Comparison of ENCODE assay signal across 30 cellular contexts in the genomic region with DNA sequence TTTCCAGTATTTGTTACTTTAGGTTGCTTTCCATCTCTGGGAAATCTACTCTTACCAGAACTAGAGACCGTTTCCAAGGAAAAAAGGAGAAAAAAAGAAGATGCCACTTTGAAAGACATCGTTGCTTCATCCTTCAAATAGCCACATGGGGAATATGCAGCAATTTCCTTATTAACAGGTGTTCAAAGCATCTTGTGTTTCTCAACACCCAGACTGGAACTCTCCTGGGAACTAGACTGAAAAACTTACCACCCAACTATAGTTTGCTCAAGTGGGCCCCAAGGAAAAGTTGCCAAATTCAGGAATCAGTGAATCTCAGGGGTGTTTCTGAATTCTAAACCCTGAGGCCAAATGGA.
DNase-seq lines count a peak whose midpoint lies in the region; ATAC-seq and TF ChIP-seq lines count a peak whose summit lies in the region.
"Had no signal": no experiment of that assay in that cellular context is flagged by ENCODE, and none has a peak within 500 bp of the region (broad histone marks: within the 10 kb centered on the region; RNA-seq: fewer than 3 reads in every experiment).

No MANE protein-coding gene starts in this region.

- CTCF ChIA-PET in MCF 10A (lab: Yijun Ruan, JAX): interaction anchor here (1.3 kb wide), 1 partner anchor 83 kb away, joined by 3 read pairs; no protein-coding TSS in a partner anchor
- CTCF ChIA-PET in mammary epithelial cell (lab: Charles Lee; ENCODE audit: low non-redundant PET): no interaction called here
- CTCF ChIA-PET in IMR-90 (lab: Yijun Ruan, JAX): no interaction called here

- peaks cover 5% of the 10 kb centered on the region for H3K4me1 Mint-ChIP-seq in MCF 10A (ENCODE audit: insufficient read depth, unreplicated experiment)
- H3K4me1 Mint-ChIP-seq: activated T-helper 17 cell treated with anti-CD3 and anti-CD28 coated beads, Interleukin-2, amount 50 U/mL, for 72 hours had no signal

- H2BK120ac ChIP-seq in IMR-90 (ENCODE audit: low read depth, low read length): no peak overlapping the region

- no peak for ATAC-seq in IMR-90 (ENCODE audit: low read depth)
- peak; percentile 43 for ATAC-seq in gastroesophageal sphincter
- no peak for ATAC-seq in HG03457 (IDR thresholded peaks at IDR 0.05; ENCODE audit: unreplicated experiment)
- ATAC-seq: activated T-helper 17 cell treated with anti-CD3 and anti-CD28 coated beads, Interleukin-2, amount 50 U/mL, for 72 hours; GM12878; left colon; stimulated activated naive CD8-positive, alpha-beta T cell treated with anti-CD3 and anti-CD28 coated beads, Interleukin-15, Interleukin-2, amounts not matched to agents 100 U/mL and 50 U/mL, for 24 hours had no signal

- H3K14ac ChIP-seq in IMR-90 (replicated peaks; ENCODE audit: low read depth, low read length): no peak overlapping the region; the same call in 1 of the 2 replicates

- no peaks in the 10 kb centered on the region for H3K79me2 ChIP-seq in mammary epithelial cell (ENCODE audit: insufficient read depth, low read length)
- H3K79me2 ChIP-seq: parathyroid adenoma had no signal

- H3K27ac ChIP-seq in mammary epithelial cell (ENCODE audit: insufficient read depth, low read depth, low read length) (no peak overlapping the region), IMR-90 (ENCODE audit: insufficient read depth, low read length) (no peak overlapping the region), gastroesophageal sphincter (no peak overlapping the region)
- H3K27ac ChIP-seq: breast epithelium, parathyroid adenoma, PC-9, testis had no signal

- TF ChIP-seq POLR2A in IMR-90 (IDR thresholded peaks at IDR 0.05; ENCODE audit: low read depth, low read length) (no peak), gastroesophageal sphincter (IDR thresholded peaks at IDR 0.05) (no peak)

- peak overlapping the region; percentile 42 for H3K27ac Mint-ChIP-seq in MCF 10A (ENCODE audit: low read depth, unreplicated experiment)
- H3K27ac Mint-ChIP-seq: activated T-helper 17 cell treated with anti-CD3 and anti-CD28 coated beads, Interleukin-2, amount 50 U/mL, for 72 hours; CD8-positive, alpha-beta memory T cell; memory B cell had no signal

- H3K4me3 Mint-ChIP-seq in MCF 10A (ENCODE audit: unreplicated experiment): no peak overlapping the region
- H3K4me3 Mint-ChIP-seq: activated T-helper 17 cell treated with anti-CD3 and anti-CD28 coated beads, Interleukin-2, amount 50 U/mL, for 72 hours; CD8-positive, alpha-beta memory T cell; memory B cell had no signal

- H3K9me1 ChIP-seq in IMR-90 (ENCODE audit: insufficient read depth, low read length): peaks cover 4% of the 10 kb centered on the region; the same call in 1 of the 2 replicates

- no peak overlapping the region for H2AK9ac ChIP-seq in IMR-90 (replicated peaks; ENCODE audit: low read depth, low read length, poor library complexity)

- POLR2A ChIA-PET in MCF 10A (lab: Yijun Ruan, JAX): no interaction called here
- POLR2A ChIA-PET in IMR-90 (lab: Charles Lee; ENCODE audit: unreplicated experiment): no interaction called here

- H3K4me3 ChIP-seq in mammary epithelial cell (replicated peaks in 1 of 3; ENCODE audit: insufficient read depth in 1 of 3, low read depth in 2 of 3, low read length in 3 of 3) (no peak overlapping the region), IMR-90 (ENCODE audit: insufficient read depth, low read depth, low read length) (no peak overlapping the region), gastroesophageal sphincter (no peak overlapping the region)
- H3K4me3 ChIP-seq: breast epithelium, GM12878, HAP-1, PC-9, smooth muscle cell, testis had no signal

- no peak overlapping the region for H4K91ac ChIP-seq in IMR-90 (ENCODE audit: insufficient read depth, low read depth, low read length)

- no peaks in the 10 kb centered on the region for H3K36me3 Mint-ChIP-seq in MCF 10A (ENCODE audit: insufficient read depth, unreplicated experiment)

- H3K9me3 Mint-ChIP-seq in MCF 10A (ENCODE audit: unreplicated experiment): peaks cover 9% of the 10 kb centered on the region

- H3K36me3 ChIP-seq in mammary epithelial cell (ENCODE audit: insufficient read depth, low read length) (no peaks in the 10 kb centered on the region), IMR-90 (ENCODE audit: control insufficient read depth, insufficient read depth, low read length) (no peaks in the 10 kb centered on the region), gastroesophageal sphincter (no peaks in the 10 kb centered on the region)
- H3K36me3 ChIP-seq: BE2C, breast epithelium, HAP-1 had no signal

- H3K4ac ChIP-seq in IMR-90 (ENCODE audit: low read depth, low read length): no peak overlapping the region

- H3K18ac ChIP-seq in IMR-90 (ENCODE audit: low read depth, low read length): no peak overlapping the region

- H2BK5ac ChIP-seq in IMR-90 (ENCODE audit: low read depth, low read length, poor library complexity, severe bottlenecking): no peak overlapping the region

- no peak overlapping the region for H3K9ac ChIP-seq in mammary epithelial cell (ENCODE audit: insufficient read depth, low read length)
- no peak overlapping the region for H3K9ac ChIP-seq in IMR-90 (ENCODE audit: low read depth, low read length)
- H3K9ac ChIP-seq: parathyroid adenoma had no signal

- H4K5ac ChIP-seq in IMR-90 (ENCODE audit: low read depth, low read length): no peak overlapping the region

- H2BK20ac ChIP-seq in IMR-90 (ENCODE audit: low read depth, low read length): peak overlapping the region; percentile 49; the same call in 1 of the 2 replicates

- dilution Hi-C loops in mammary epithelial cell (cut with HindIII; ENCODE audit: low sequenced_read_pairs) (no loop called here), IMR-90 (cut with HindIII; ENCODE audit: low sequenced_read_pairs, unreplicated experiment) (no loop called here)

- no peaks in the 10 kb centered on the region for H3K9me3 ChIP-seq in mammary epithelial cell (replicated peaks; ENCODE audit: insufficient read depth, low read length)
- no peaks in the 10 kb centered on the region for H3K9me3 ChIP-seq in IMR-90 (ENCODE audit: control insufficient read depth, insufficient read depth, low read length)
- peaks cover 0 to 3% (median 0%) of the 10 kb centered on the region in 3 donors for H3K9me3 ChIP-seq in gastroesophageal sphincter
- H3K9me3 ChIP-seq: BE2C, HAP-1, testis had no signal

- intact Hi-C loops in MCF 10A (cut with micrococcal nuclease) (no loop called here), mammary epithelial cell (cut with micrococcal nuclease) (no loop called here), IMR-90 (cut with micrococcal nuclease) (no loop called here)

- H3K79me1 ChIP-seq in IMR-90 (ENCODE audit: low read depth in 1 of 2, low read length in 2 of 2): no peaks in the 10 kb centered on the region

- H3K56ac ChIP-seq in IMR-90 (ENCODE audit: extremely low read depth, insufficient read depth, low read length): no peak overlapping the region

- H3K23ac ChIP-seq in IMR-90 (ENCODE audit: low read depth, low read length): no peak overlapping the region

- BruUV-seq in MCF 10A (replicated peaks; lab: Mats Ljungman, UMichigan) (no TSS peak), mammary epithelial cell (replicated peaks; lab: Mats Ljungman, UMichigan) (no TSS peak), IMR-90 (replicated peaks; lab: Mats Ljungman, UMichigan) (no TSS peak)

- peak; percentile 87 for DNase-seq in MCF 10A (ENCODE audit: unreplicated experiment)
- no peak for DNase-seq in mammary epithelial cell
- no peak for DNase-seq in IMR-90
- no peak for DNase-seq in stimulated activated CD4-positive, alpha-beta T cell treated with anti-CD3 and anti-CD28 coated beads, Interleukin-12 subunit alpha, Interleukin-12 subunit beta, amount 100 ng/mL, for 4 hours
- no peak for DNase-seq in NAMALWA (ENCODE audit: low spot score)
- DNase-seq: activated CD4-positive, alpha-beta T cell treated with anti-CD3 and anti-CD28 coated beads for 4 hours; activated naive CD4-positive, alpha-beta T cell treated with anti-CD3 and anti-CD28 coated beads, Interleukin-2, amount 50 U/mL, for 16 hours; amniotic stem cell; BE2C; CD8-positive, alpha-beta memory T cell; DMS 273 treated with DMSO at 0.1 percent for 48 hours; hippocampal formation; Kasumi-1; left colon; NCI-H187; NCI-H510A treated with DMSO at 0.1 percent for 48 hours; retina; stimulated activated CD4-positive, alpha-beta T cell treated with anti-CD3 and anti-CD28 coated beads, Interleukin-1b, Interleukin-23, amount 100 ng/mL, for 48 hours; stimulated activated naive CD8-positive, alpha-beta T cell treated with anti-CD3 and anti-CD28 coated beads, Interleukin-15, Interleukin-2, amounts not matched to agents 100 U/mL and 50 U/mL, for 24 hours; testis had no signal

- H4K8ac ChIP-seq in IMR-90 (ENCODE audit: low read depth in 2 of 2, low read length in 2 of 2): no peak overlapping the region

- H4K20me1 ChIP-seq in mammary epithelial cell (ENCODE audit: insufficient read depth, low read length) (no peaks in the 10 kb centered on the region), IMR-90 (ENCODE audit: insufficient read depth, low read length) (peaks cover 3% of the 10 kb centered on the region; the same call in 1 of the 2 replicates)

- H2AFZ ChIP-seq in mammary epithelial cell (ENCODE audit: low read depth, low read length) (no peak overlapping the region), IMR-90 (replicated peaks; ENCODE audit: low read length, poor library complexity) (no peak overlapping the region)
- H2AFZ ChIP-seq: parathyroid adenoma, PC-9 had no signal

- no peak for TF ChIP-seq CTCF in MCF 10A (IDR thresholded peaks at IDR 0.05; ENCODE audit: unreplicated experiment)
- no peak for TF ChIP-seq CTCF in mammary epithelial cell (conservative IDR thresholded peaks at IDR 0.05 in 1 of 2, IDR thresholded peaks at IDR 0.05 in 1 of 2; ENCODE audit: extremely low read depth in 1 of 2, insufficient read depth in 1 of 2, low read depth in 1 of 2, low read length in 2 of 2)
- no peak for TF ChIP-seq CTCF in IMR-90 (conservative IDR thresholded peaks at IDR 0.05; ENCODE audit: low read depth, low read length)
- TF ChIP-seq CTCF in gastroesophageal sphincter (IDR thresholded peaks at IDR 0.05): no peak

- TF ChIP-seq EP300 in gastroesophageal sphincter (IDR thresholded peaks at IDR 0.05): no peak

- no peak overlapping the region for H3K4me2 ChIP-seq in mammary epithelial cell (ENCODE audit: insufficient read depth, low read depth, low read length)
- no peak overlapping the region for H3K4me2 ChIP-seq in IMR-90 (ENCODE audit: low read depth, low read length)
- H3K4me2 ChIP-seq: PC-9, smooth muscle cell had no signal

- peaks cover 4% of the 10 kb centered on the region for H3K27me3 ChIP-seq in mammary epithelial cell (ENCODE audit: insufficient read depth, low read length)
- no peaks in the 10 kb centered on the region for H3K27me3 ChIP-seq in IMR-90 (ENCODE audit: control insufficient read depth, insufficient read depth, low read length)
- H3K27me3 ChIP-seq in gastroesophageal sphincter: no peaks in the 10 kb centered on the region
- H3K27me3 ChIP-seq: BE2C, breast epithelium, testis had no signal

- in situ Hi-C loops in mammary epithelial cell (cut with MboI; ENCODE audit: low sequenced_read_pairs in 2 of 2) (no loop called here), IMR-90 (cut with MboI; ENCODE audit: low sequenced_read_pairs) (no loop called here)

- peaks cover 22% of the 10 kb centered on the region for H3K27me3 Mint-ChIP-seq in MCF 10A (ENCODE audit: insufficient read depth, unreplicated experiment)
- H3K27me3 Mint-ChIP-seq: activated T-helper 17 cell treated with anti-CD3 and anti-CD28 coated beads, Interleukin-2, amount 50 U/mL, for 72 hours; CD8-positive, alpha-beta memory T cell; memory B cell had no signal

- WGBS in mammary epithelial cell (ENCODE audit: low coverage, missing lambda C conversion rate): 35% methylated on average over 2 of the region's 2 CpGs
- no CpG with 5 or more reads among the region's 2 CpGs for WGBS in IMR-90 (ENCODE audit: extremely low coverage in 2 of 2, insufficient read length in 1 of 2), 2 experiments
- 59 to 68% methylated on average over 2 of the region's 2 CpGs for WGBS in gastroesophageal sphincter (ENCODE audit: low coverage in 1 of 2), 2 donors

- no peak for TF ChIP-seq RAD21 in IMR-90 (IDR thresholded peaks at IDR 0.05; ENCODE audit: low read length)

- H3K4me1 ChIP-seq in mammary epithelial cell (ENCODE audit: insufficient read depth, low read length): no peaks in the 10 kb centered on the region
- peaks cover 6% of the 10 kb centered on the region; the same call in 1 of the 2 replicates for H3K4me1 ChIP-seq in IMR-90 (ENCODE audit: control insufficient read depth, insufficient read depth, low read length)
- H3K4me1 ChIP-seq in gastroesophageal sphincter: no peaks in the 10 kb centered on the region
- H3K4me1 ChIP-seq: BE2C, breast epithelium, parathyroid adenoma had no signal

- no peak overlapping the region for H2AK5ac ChIP-seq in IMR-90 (ENCODE audit: low read depth, low read length)

- no peak overlapping the region for H2BK15ac ChIP-seq in IMR-90 (ENCODE audit: low read depth, low read length)
